ENCODE assay signal across 1 cellular context in genomic region chr22:17095538-17095937, GRCh38.
TF ChIP-seq lines count a peak whose summit lies in the region.

No MANE protein-coding gene starts in this region.

TF ChIP-seq in SK-N-SH, 30 proteins besides CTCF, POLR2A, EP300 and RAD21 (continued from another document):
- TF ChIP-seq, protein P1, sequence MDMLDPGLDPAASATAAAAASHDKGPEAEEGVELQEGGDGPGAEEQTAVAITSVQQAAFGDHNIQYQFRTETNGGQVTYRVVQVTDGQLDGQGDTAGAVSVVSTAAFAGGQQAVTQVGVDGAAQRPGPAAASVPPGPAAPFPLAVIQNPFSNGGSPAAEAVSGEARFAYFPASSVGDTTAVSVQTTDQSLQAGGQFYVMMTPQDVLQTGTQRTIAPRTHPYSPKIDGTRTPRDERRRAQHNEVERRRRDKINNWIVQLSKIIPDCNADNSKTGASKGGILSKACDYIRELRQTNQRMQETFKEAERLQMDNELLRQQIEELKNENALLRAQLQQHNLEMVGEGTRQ (IDR thresholded peaks at IDR 0.05; ENCODE audit: borderline replicate concordance, low read depth, low read length), result no peak
- TF ChIP-seq GABPA (IDR thresholded peaks at IDR 0.05; ENCODE audit: low read depth), result no peak
